5 cellular contexts compared by ENCODE assay signal in the genomic region with DNA sequence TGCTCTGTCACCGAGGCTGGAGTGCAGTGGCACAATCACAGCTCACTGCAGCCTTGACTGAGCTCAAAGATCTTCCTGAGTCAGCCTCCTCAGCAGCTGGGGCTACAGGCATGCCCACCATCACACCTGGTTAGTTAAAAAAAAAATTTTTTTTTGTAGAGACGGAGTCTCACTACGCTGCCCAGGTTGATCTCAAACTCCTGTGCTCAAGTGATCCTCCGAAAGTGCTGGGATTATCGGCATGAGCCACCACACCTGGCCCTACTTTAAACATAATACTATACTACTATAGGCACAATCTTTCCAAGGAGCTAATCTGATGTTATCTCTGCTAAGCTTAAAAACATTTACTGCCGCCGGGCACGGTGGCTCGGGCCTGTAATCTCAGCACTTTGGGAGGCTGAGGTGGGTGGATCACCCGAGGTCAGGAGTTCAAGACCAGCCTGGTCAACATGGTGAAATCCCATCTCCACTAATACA. TPM values are rescaled to one million over a fixed set of nuclear protein-coding genes. Genes with fewer than 3 reads are reported as not detected.
A peak's percentile ranks its signal among the peaks of the same experiment; 100 is the strongest.
DNase-seq lines count a peak whose midpoint lies in the region; TF ChIP-seq lines count a peak whose summit lies in the region.
"Not testable (repeated sequence)": the region's sequence is repeated elsewhere in the genome, so short reads cannot be mapped to it uniquely, and the experiment has no call there.

No MANE protein-coding gene starts in this region.

- H2AFZ ChIP-seq in trophoblast cell (ENCODE audit: insufficient read depth, low read length, poor library complexity) = not testable (repeated sequence)

- WGBS in trophoblast cell (ENCODE audit: extremely low coverage, insufficient coverage, insufficient read length) = no CpG with 5 or more reads among the region's 10 CpGs

- H3K9ac ChIP-seq in trophoblast cell (ENCODE audit: low read length) = not testable (repeated sequence)

- DNase-seq in NCI-H82 treated with DMSO at 0.1 percent for 48 hours (lab: John Stamatoyannopoulos, UW; ENCODE audit: unreplicated experiment) (peak; percentile 45), WERI-Rb-1 (peak; percentile 7), trophoblast cell (peak; percentile 87 to 93)
- not testable (repeated sequence) for DNase-seq in coronary artery (ENCODE audit: low spot score)

- not testable (repeated sequence) for H3K4me3 ChIP-seq in HEK293 (ENCODE audit: low read depth, low read length); WERI-Rb-1 (ENCODE audit: low read depth, low read length); trophoblast cell (ENCODE audit: low read depth, low read length)
- peak overlapping the region; percentile 97 for H3K4me3 ChIP-seq in coronary artery

- not testable (repeated sequence) for H3K9me3 ChIP-seq in HEK293 (ENCODE audit: control insufficient read depth, insufficient read depth, low read depth, low read length); WERI-Rb-1 (ENCODE audit: severe bottlenecking); trophoblast cell (ENCODE audit: insufficient read depth, low read depth, low read length)

- not testable (repeated sequence) for TF ChIP-seq CTCF in HEK293 (tag by site-specific recombination; IDR thresholded peaks at IDR 0.05); WERI-Rb-1 (IDR thresholded peaks at IDR 0.05; ENCODE audit: low read depth, low read length); coronary artery (IDR thresholded peaks at IDR 0.05)

- H4K91ac ChIP-seq in trophoblast cell (ENCODE audit: low read depth, low read length) = not testable (repeated sequence)

- not testable (repeated sequence) for H3K79me1 ChIP-seq in trophoblast cell (ENCODE audit: low read length)

- not testable (repeated sequence) for H2BK12ac ChIP-seq in trophoblast cell (ENCODE audit: low read length)

- not testable (repeated sequence) for H3K27ac ChIP-seq in HEK293 (ENCODE audit: extremely low read depth, low read depth, low read length); WERI-Rb-1; trophoblast cell (ENCODE audit: low read depth, low read length)
- H3K27ac ChIP-seq in coronary artery = peak overlapping the region; percentile 5 to 36

- not testable (repeated sequence) for H3K14ac ChIP-seq in trophoblast cell (ENCODE audit: low read length)

- not testable (repeated sequence) for H3K4ac ChIP-seq in trophoblast cell (ENCODE audit: low read depth, low read length)

- not testable (repeated sequence) for H3K27me3 ChIP-seq in WERI-Rb-1 (ENCODE audit: insufficient read depth, low read depth, severe bottlenecking); trophoblast cell (ENCODE audit: insufficient read depth, low read length)

- not testable (repeated sequence) for H3K23ac ChIP-seq in trophoblast cell (ENCODE audit: low read length)

- H3K4me2 ChIP-seq in trophoblast cell (ENCODE audit: low read length) = not testable (repeated sequence)

- not testable (repeated sequence) for H4K8ac ChIP-seq in trophoblast cell (ENCODE audit: low read depth, low read length)

- peaks cover 15% of the 10 kb centered on the region for H3K79me2 ChIP-seq in trophoblast cell (ENCODE audit: control insufficient read depth, insufficient read depth, low read length, poor library complexity)

- H2BK5ac ChIP-seq in trophoblast cell (ENCODE audit: low read depth, low read length, poor library complexity) = not testable (repeated sequence)

- H3K4me1 ChIP-seq in HEK293 (ENCODE audit: control insufficient read depth, insufficient read depth, low read length); trophoblast cell (ENCODE audit: control insufficient read depth in 1 of 2, insufficient read depth in 2 of 2, low read length in 2 of 2): not testable (repeated sequence)

- POLR2A ChIA-PET in HEK293 (lab: Yijun Ruan, JAX) = interaction anchor here (0.5 to 8.3 kb wide), 3 partner anchors 59 to 969 kb away, joined by 3 to 102 read pairs (median 3); partner anchors contain the start of gene ABCB10

- H3K18ac ChIP-seq in trophoblast cell (ENCODE audit: low read length) = not testable (repeated sequence)

- H2AK5ac ChIP-seq in trophoblast cell (ENCODE audit: low read length) = not testable (repeated sequence)

- CTCF ChIA-PET in HEK293 (lab: Yijun Ruan, JAX) = interaction anchor here (0.6 to 4.9 kb wide), 4 partner anchors 64 to 113 kb away, joined by 3 to 26 read pairs (median 5); partner anchors contain the start of gene ABCB10

- H4K12ac ChIP-seq in trophoblast cell (ENCODE audit: low read depth, low read length) = not testable (repeated sequence)

- not testable (repeated sequence) for H2BK120ac ChIP-seq in trophoblast cell (ENCODE audit: insufficient read depth, low read length, poor library complexity)

- H3K36me3 ChIP-seq in HEK293 (ENCODE audit: control insufficient read depth in 2 of 2, insufficient read depth in 1 of 2, low read length in 2 of 2); WERI-Rb-1; trophoblast cell (ENCODE audit: control insufficient read depth in 1 of 2, insufficient read depth in 2 of 2, low read length in 2 of 2): not testable (repeated sequence)

TF ChIP-seq in HEK293, 187 proteins besides CTCF, POLR2A, EP300 and RAD21:
- TF ChIP-seq OSR2 (tag by site-specific recombination; IDR thresholded peaks at IDR 0.05) (peak; percentile 63; the same call in 1 of the 2 replicates), ZBTB8A (tag by site-specific recombination; IDR thresholded peaks at IDR 0.05) (peak; percentile 20; the same call in 1 of the 2 replicates), ZEB2 (tag by site-specific recombination; IDR thresholded peaks at IDR 0.05) (0 out of 2 replicates have a peak, but pooled peaks have one; percentile 11), ZFHX2 (tag by site-specific recombination; conservative IDR thresholded peaks at IDR 0.05) (0 out of 2 replicates have a peak, but pooled peaks have one; percentile 20)
TF ChIP-seq in HEK293: peak in this region for 4; not testable (repeated sequence) for 183.

RNA-seq across cellular contexts. Expression of gene TAF5L, which starts 3.2 kb away (rescaled TPM):
- 26.1 and 27.2 TPM in 2 replicates for polyA plus RNA-seq in trophoblast cell (2013)

RNA-seq across cellular contexts. Expression of gene URB2, which starts 3.4 kb away (rescaled TPM):
- polyA plus RNA-seq in trophoblast cell (2013) = 5.9 and 6.4 TPM in 2 replicates
